In the genomic region with DNA sequence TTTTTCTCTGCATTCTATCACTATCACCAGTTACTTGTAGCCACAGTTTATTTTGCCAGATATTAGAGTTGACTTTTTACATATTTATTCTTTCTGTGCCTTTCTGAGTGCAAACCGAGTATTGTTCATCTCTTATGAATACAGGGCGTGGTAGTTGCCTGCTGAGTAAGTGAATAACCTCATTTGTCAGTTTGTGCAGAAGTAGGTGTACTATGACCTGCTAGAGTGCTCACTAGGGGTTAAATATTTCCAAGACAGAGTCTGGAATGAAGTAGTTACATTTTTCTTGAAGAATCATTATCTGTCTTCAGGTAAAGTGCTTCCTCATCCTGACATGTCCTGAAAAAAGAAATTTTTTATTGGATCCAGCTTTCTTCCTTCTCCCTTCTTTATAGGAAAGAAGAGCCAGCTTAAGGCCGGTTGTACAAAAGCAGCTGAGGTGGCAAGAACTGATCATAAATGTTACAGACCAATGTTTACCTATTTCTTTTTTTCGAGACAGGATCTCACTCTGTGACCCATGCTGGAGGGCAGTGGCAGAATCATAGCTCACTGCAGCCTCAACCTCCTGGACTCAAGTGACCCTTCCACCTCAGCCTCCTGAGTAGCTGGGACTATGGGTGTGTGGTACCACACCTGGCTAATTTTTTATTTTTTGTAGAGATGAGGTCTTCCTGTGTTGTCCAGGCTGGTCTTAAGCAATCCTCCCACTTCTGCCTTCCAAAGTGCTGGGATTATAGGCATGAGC, we compare ENCODE assay signal across 16 cellular contexts.
DNase-seq lines count a peak whose midpoint lies in the region; ATAC-seq and TF ChIP-seq lines count a peak whose summit lies in the region.
"Had no signal": no experiment of that assay in that cellular context is flagged by ENCODE, and none has a peak within 500 bp of the region (broad histone marks: within the 10 kb centered on the region; RNA-seq: fewer than 3 reads in every experiment).

No MANE protein-coding gene starts in this region.

- in situ Hi-C loops in mammary epithelial cell (cut with MboI; ENCODE audit: low sequenced_read_pairs in 2 of 2) = no loop called here

- H3K4me1 Mint-ChIP-seq in CD4-positive, CD25-positive, alpha-beta regulatory T cell = peaks cover 11 to 32% (median 23%) of the 10 kb centered on the region in 4 donors

- BruUV-seq in mammary epithelial cell (replicated peaks; lab: Mats Ljungman, UMichigan) = TSS peak; percentile 32

- H3K27ac ChIP-seq in CD4-positive, CD25-positive, alpha-beta regulatory T cell (ENCODE audit: insufficient read depth, low read length, poor library complexity, severe bottlenecking) = no peak overlapping the region
- H3K27ac ChIP-seq in mammary epithelial cell (ENCODE audit: insufficient read depth, low read depth, low read length) (peak overlapping the region; percentile 88), mucosa of rectum (ENCODE audit: low read depth in 2 of 2, low read length in 2 of 2) (peak overlapping the region; percentile 78 to 81), left ventricle myocardium inferior (replicated peaks) (no peak overlapping the region)
- H3K27ac ChIP-seq: SJSA1, spleen had no signal

- no peak for ATAC-seq in CD4-positive, CD25-positive, alpha-beta regulatory T cell (ENCODE audit: low read depth in 2 of 2)
- no peak for ATAC-seq in HG03521 (IDR thresholded peaks at IDR 0.05; ENCODE audit: unreplicated experiment)

- H3K4me3 ChIP-seq in CD4-positive, CD25-positive, alpha-beta regulatory T cell (ENCODE audit: low read depth, low read length) = no peak overlapping the region
- H3K4me3 ChIP-seq in mammary epithelial cell (replicated peaks in 1 of 3; ENCODE audit: insufficient read depth in 1 of 3, low read depth in 2 of 3, low read length in 3 of 3) (no peak overlapping the region), mucosa of rectum (ENCODE audit: low read length in 2 of 2) (no peak overlapping the region), left ventricle myocardium inferior (no peak overlapping the region)
- H3K4me3 ChIP-seq: SJSA1, spleen had no signal

- peak; percentile 30 for TF ChIP-seq RAD21 in Ishikawa (IDR thresholded peaks at IDR 0.05; ENCODE audit: low read depth)

- dilution Hi-C loops in mammary epithelial cell (cut with HindIII; ENCODE audit: low sequenced_read_pairs) = loop anchor here (5.0 kb wide), 1 partner anchor 38 kb away; no protein-coding TSS in a partner anchor

- H3K9me3 Mint-ChIP-seq in CD4-positive, CD25-positive, alpha-beta regulatory T cell = no peaks in the 10 kb centered on the region
- H3K9me3 Mint-ChIP-seq: stimulated activated naive CD8-positive, alpha-beta T cell treated with anti-CD3 and anti-CD28 coated beads, Interleukin-15, Interleukin-2, amounts not matched to agents 100 ng/mL and 50 ng/mL, for 24 hours had no signal

- peak overlapping the region; percentile 33 for H2AFZ ChIP-seq in mammary epithelial cell (ENCODE audit: low read depth, low read length)

- peak overlapping the region; percentile 38 for H3K9ac ChIP-seq in mammary epithelial cell (ENCODE audit: insufficient read depth, low read length)
- peak overlapping the region; percentile 14 to 23 for H3K9ac ChIP-seq in mucosa of rectum (ENCODE audit: low read depth in 1 of 2, low read length in 2 of 2)

- peak; percentile 97 for TF ChIP-seq EP300 in Ishikawa (IDR thresholded peaks at IDR 0.05; ENCODE audit: borderline replicate concordance)

- peak overlapping the region; percentile 37 for H3K4me2 ChIP-seq in mammary epithelial cell (ENCODE audit: insufficient read depth, low read depth, low read length)

- H3K4me3 Mint-ChIP-seq in CD4-positive, CD25-positive, alpha-beta regulatory T cell = no peak overlapping the region
- H3K4me3 Mint-ChIP-seq: stimulated activated naive CD8-positive, alpha-beta T cell treated with anti-CD3 and anti-CD28 coated beads, Interleukin-15, Interleukin-2, amounts not matched to agents 100 ng/mL and 50 ng/mL, for 24 hours had no signal

- H3K36me3 ChIP-seq in CD4-positive, CD25-positive, alpha-beta regulatory T cell (ENCODE audit: control insufficient read depth, insufficient read depth, low read length) = no peaks in the 10 kb centered on the region
- H3K36me3 ChIP-seq in mammary epithelial cell (ENCODE audit: insufficient read depth, low read length) = no peaks in the 10 kb centered on the region
- no peaks in the 10 kb centered on the region for H3K36me3 ChIP-seq in mucosa of rectum (ENCODE audit: control insufficient read depth in 2 of 2, insufficient read depth in 2 of 2, low read length in 2 of 2)
- no peaks in the 10 kb centered on the region for H3K36me3 ChIP-seq in left ventricle myocardium inferior
- H3K36me3 ChIP-seq: SJSA1, spleen had no signal

- TF ChIP-seq CTCF in mammary epithelial cell (conservative IDR thresholded peaks at IDR 0.05 in 1 of 2, IDR thresholded peaks at IDR 0.05 in 1 of 2; ENCODE audit: extremely low read depth in 1 of 2, insufficient read depth in 1 of 2, low read depth in 1 of 2, low read length in 2 of 2) (no peak), left ventricle myocardium inferior (IDR thresholded peaks at IDR 0.05; ENCODE audit: borderline replicate concordance) (no peak)

- CTCF ChIA-PET in mammary epithelial cell (lab: Charles Lee; ENCODE audit: low non-redundant PET) = no interaction called here

- H3K27ac Mint-ChIP-seq in CD4-positive, CD25-positive, alpha-beta regulatory T cell = peak overlapping the region in 2 of 3 donors; percentile 12 to 90
- H3K27ac Mint-ChIP-seq: activated T-helper 1 cell treated with anti-CD3 and anti-CD28 coated beads, Interleukin-12 subunit alpha, Interleukin-12 subunit beta, Interleukin-2, Interleukin-4 antibody, amounts not matched to agents 30 ng/mL and 10 ng/mL and 1 ng/mL, durations not matched to agents 14 hours and 24 hours and 36 hours; stimulated activated naive CD8-positive, alpha-beta T cell treated with anti-CD3 and anti-CD28 coated beads, Interleukin-15, Interleukin-2, amounts not matched to agents 100 ng/mL and 50 ng/mL, for 24 hours had no signal

- no peak for DNase-seq in CD4-positive, CD25-positive, alpha-beta regulatory T cell
- peak; percentile 62 for DNase-seq in mammary epithelial cell
- no peak for DNase-seq in DMS 273 treated with DMSO at 0.1 percent for 48 hours (lab: John Stamatoyannopoulos, UW)
- no peak for DNase-seq in left ventricle myocardium inferior
- no peak for DNase-seq in SIG-M5 treated with dmso at 0.1 percent for 504 hours (lab: John Stamatoyannopoulos, UW; ENCODE audit: unreplicated experiment)
- DNase-seq: amniotic stem cell, GDM1, HCEC 1CT, NCI-H1105, spleen had no signal

- H3K36me3 Mint-ChIP-seq in CD4-positive, CD25-positive, alpha-beta regulatory T cell = no peaks in the 10 kb centered on the region

- WGBS in mammary epithelial cell (ENCODE audit: low coverage, missing lambda C conversion rate) = 47% methylated on average over 4 of the region's 4 CpGs

- H3K9me3 ChIP-seq in CD4-positive, CD25-positive, alpha-beta regulatory T cell (ENCODE audit: control insufficient read depth in 2 of 2, low read length in 2 of 2) = no peaks in the 10 kb centered on the region
- H3K9me3 ChIP-seq in mammary epithelial cell (replicated peaks; ENCODE audit: insufficient read depth, low read length) (no peaks in the 10 kb centered on the region), mucosa of rectum (ENCODE audit: control insufficient read depth in 2 of 2, low read length in 2 of 2) (no peaks in the 10 kb centered on the region), left ventricle myocardium inferior (replicated peaks) (no peaks in the 10 kb centered on the region)
- H3K9me3 ChIP-seq: SJSA1, spleen had no signal

- H3K27me3 ChIP-seq in CD4-positive, CD25-positive, alpha-beta regulatory T cell (ENCODE audit: control insufficient read depth, insufficient read depth, low read length) = no peaks in the 10 kb centered on the region
- H3K27me3 ChIP-seq in mammary epithelial cell (ENCODE audit: insufficient read depth, low read length) (no peaks in the 10 kb centered on the region), mucosa of rectum (ENCODE audit: control insufficient read depth in 2 of 2, insufficient read depth in 2 of 2, low read length in 2 of 2) (no peaks in the 10 kb centered on the region), left ventricle myocardium inferior (ENCODE audit: low read depth) (no peaks in the 10 kb centered on the region)
- H3K27me3 ChIP-seq: SJSA1, spleen had no signal

- no peaks in the 10 kb centered on the region for H3K79me2 ChIP-seq in mammary epithelial cell (ENCODE audit: insufficient read depth, low read length)

- no peaks in the 10 kb centered on the region for H3K27me3 Mint-ChIP-seq in CD4-positive, CD25-positive, alpha-beta regulatory T cell
- H3K27me3 Mint-ChIP-seq: stimulated activated naive CD8-positive, alpha-beta T cell treated with anti-CD3 and anti-CD28 coated beads, Interleukin-15, Interleukin-2, amounts not matched to agents 100 ng/mL and 50 ng/mL, for 24 hours had no signal

- no peaks in the 10 kb centered on the region for H4K20me1 ChIP-seq in mammary epithelial cell (ENCODE audit: insufficient read depth, low read length)

- H3K4me1 ChIP-seq in CD4-positive, CD25-positive, alpha-beta regulatory T cell (ENCODE audit: control insufficient read depth, insufficient read depth, low read length, poor library complexity, severe bottlenecking) = peaks cover 17% of the 10 kb centered on the region
- peaks cover 36% of the 10 kb centered on the region for H3K4me1 ChIP-seq in mammary epithelial cell (ENCODE audit: insufficient read depth, low read length)
- peaks cover 21 to 22% of the 10 kb centered on the region in 2 donors for H3K4me1 ChIP-seq in mucosa of rectum (ENCODE audit: control insufficient read depth in 2 of 2, insufficient read depth in 2 of 2, low read length in 2 of 2)
- H3K4me1 ChIP-seq in left ventricle myocardium inferior = no peaks in the 10 kb centered on the region
- H3K4me1 ChIP-seq: spleen had no signal

- intact Hi-C loops in mammary epithelial cell (cut with micrococcal nuclease) = loop anchor here (2.0 kb wide), 1 partner anchor 83 kb away; no protein-coding TSS in a partner anchor
- intact Hi-C loops in left ventricle myocardium inferior (cut with micrococcal nuclease) = no loop called here

TF ChIP-seq in Ishikawa, 13 proteins besides CTCF, POLR2A, EP300 and RAD21 (continues in another document):
- peak; percentile 42; the same call in 1 of the 2 replicates for TF ChIP-seq ZBTB7A (IDR thresholded peaks at IDR 0.05; ENCODE audit: low read depth)
- no peak for TF ChIP-seq EGR1 (IDR thresholded peaks at IDR 0.05)
- TF ChIP-seq CREB1 (IDR thresholded peaks at IDR 0.05; ENCODE audit: low read depth) = no peak
- TF ChIP-seq NFIC (IDR thresholded peaks at IDR 0.05) = peak; percentile 86
- TF ChIP-seq YY1 (IDR thresholded peaks at IDR 0.05; ENCODE audit: low read depth) = peak; percentile 21; the same call in 1 of the 2 replicates
- TF ChIP-seq TEAD4 (IDR thresholded peaks at IDR 0.05) = peak; percentile 91
- no peak for TF ChIP-seq TAF1 (IDR thresholded peaks at IDR 0.05; ENCODE audit: low read depth)
- TF ChIP-seq USF1 (IDR thresholded peaks at IDR 0.05) = no peak

Comparison
In these comparisons a context has a peak if more than half of its experiments do, and no peak if none do; other contexts are left out.
1. H3K27ac ChIP-seq: peak in mammary epithelial cell (single experiment) and mucosa of rectum (2 of 2); none in CD4-positive, CD25-positive, alpha-beta regulatory T cell (single experiment) and left ventricle myocardium inferior (single experiment).